In the genomic region with DNA sequence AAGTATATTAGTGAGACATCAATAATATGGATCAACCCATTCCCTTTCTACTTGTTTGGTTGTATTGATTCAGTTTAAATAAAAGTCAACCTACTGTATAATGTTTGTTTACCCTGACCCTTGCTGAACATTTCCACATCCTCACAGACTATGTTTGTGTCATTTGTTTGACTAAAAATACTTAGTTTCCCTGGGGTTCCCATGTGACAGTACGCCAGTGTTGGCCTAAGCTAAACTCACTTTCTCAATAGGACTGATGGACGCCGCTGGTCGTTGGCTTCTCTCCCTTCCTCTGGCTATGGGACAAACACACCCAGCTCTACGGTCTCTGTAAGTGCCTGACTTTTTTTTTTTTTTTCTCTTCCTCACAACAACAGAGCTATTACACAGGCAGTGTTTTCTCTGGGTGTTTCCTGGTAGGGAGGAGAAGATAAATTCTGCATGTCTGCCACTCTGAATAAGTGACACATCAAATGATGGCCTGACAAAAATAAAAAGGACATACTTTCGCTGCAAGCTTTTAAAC, we compare ENCODE assay signal across 10 cellular contexts.
A peak's percentile ranks its signal among the peaks of the same experiment; 100 is the strongest.
DNase-seq lines count a peak whose midpoint lies in the region; ATAC-seq and TF ChIP-seq lines count a peak whose summit lies in the region.
"Had no signal": no experiment of that assay in that cellular context is flagged by ENCODE, and none has a peak within 500 bp of the region (broad histone marks: within the 10 kb centered on the region; RNA-seq: fewer than 3 reads in every experiment).

No MANE protein-coding gene starts in this region.

- H3K4me1 ChIP-seq in HUES6 (ENCODE audit: control insufficient read depth, insufficient read depth, low read length) (peaks cover 23% of the 10 kb centered on the region), left lung (peaks cover 22 to 27% of the 10 kb centered on the region in 2 donors)

- no peaks in the 10 kb centered on the region for H3K9me3 ChIP-seq in HUES6 (ENCODE audit: control insufficient read depth, insufficient read depth, low read depth, low read length)
- no peaks in the 10 kb centered on the region for H3K9me3 ChIP-seq in left lung

- TF ChIP-seq CTCF in left lung (IDR thresholded peaks at IDR 0.05): no peak

- H3K36me3 ChIP-seq in HUES6 (ENCODE audit: control insufficient read depth, insufficient read depth, low read length): no peaks in the 10 kb centered on the region
- H3K36me3 ChIP-seq in left lung: peaks cover 0 to 8% of the 10 kb centered on the region in 2 donors

- H3K4me3 ChIP-seq in HUES6 (ENCODE audit: low read depth, low read length) (no peak overlapping the region), left lung (no peak overlapping the region)

- DNase-seq in dermis microvascular lymphatic vessel endothelial cell (ENCODE audit: low read depth in 2 of 2) (peak; percentile 81 to 83), left lung (peak in 1 of 2 donors; percentile 52), smooth muscle cell of the brain vasculature (ENCODE audit: low read depth, low spot score) (peak; percentile 32), NCI-H446 treated with DMSO at 0.1 percent for 48 hours (lab: John Stamatoyannopoulos, UW) (no peak), NCI-H1436 treated with DMSO at 0.1 percent for 48 hours (lab: John Stamatoyannopoulos, UW) (no peak), AML-193 (lab: John Stamatoyannopoulos, UW) (no peak)
- no peak for DNase-seq in stimulated activated naive CD4-positive, alpha-beta T cell (lab: John Stamatoyannopoulos, UW)
- DNase-seq: activated naive CD4-positive, alpha-beta T cell treated with Interleukin-2 at 50 U/mL for 16 hours; NK-92 treated with Interleukin-12 subunit alpha and Interleukin-12 subunit beta, amount 100 ng/mL, for 24 hours had no signal

- H3K27ac ChIP-seq in HUES6 (ENCODE audit: low read depth, low read length) (peak overlapping the region; percentile 41), left lung (peak overlapping the region; percentile 60 to 81)

- intact Hi-C loops in left lung (cut with DNase I): no loop called here

- H3K27me3 ChIP-seq in HUES6 (ENCODE audit: control insufficient read depth, insufficient read depth, low read length) (no peaks in the 10 kb centered on the region), left lung (no peaks in the 10 kb centered on the region)

- H3K9ac ChIP-seq in HUES6 (ENCODE audit: low read length): no peak overlapping the region

- peak; percentile 86 for ATAC-seq in left lung

Comparison
In these comparisons a context has a peak if more than half of its experiments do, and no peak if none do; other contexts are left out.
1. DNase-seq: peak in dermis microvascular lymphatic vessel endothelial cell (2 of 2) and smooth muscle cell of the brain vasculature (single experiment); none in stimulated activated naive CD4-positive, alpha-beta T cell (0 of 6), NCI-H446 treated with DMSO at 0.1 percent for 48 hours (single experiment), NCI-H1436 treated with DMSO at 0.1 percent for 48 hours (single experiment) and AML-193 (0 of 2).